ENCODE assay signal across 11 cellular contexts in the genomic region with DNA sequence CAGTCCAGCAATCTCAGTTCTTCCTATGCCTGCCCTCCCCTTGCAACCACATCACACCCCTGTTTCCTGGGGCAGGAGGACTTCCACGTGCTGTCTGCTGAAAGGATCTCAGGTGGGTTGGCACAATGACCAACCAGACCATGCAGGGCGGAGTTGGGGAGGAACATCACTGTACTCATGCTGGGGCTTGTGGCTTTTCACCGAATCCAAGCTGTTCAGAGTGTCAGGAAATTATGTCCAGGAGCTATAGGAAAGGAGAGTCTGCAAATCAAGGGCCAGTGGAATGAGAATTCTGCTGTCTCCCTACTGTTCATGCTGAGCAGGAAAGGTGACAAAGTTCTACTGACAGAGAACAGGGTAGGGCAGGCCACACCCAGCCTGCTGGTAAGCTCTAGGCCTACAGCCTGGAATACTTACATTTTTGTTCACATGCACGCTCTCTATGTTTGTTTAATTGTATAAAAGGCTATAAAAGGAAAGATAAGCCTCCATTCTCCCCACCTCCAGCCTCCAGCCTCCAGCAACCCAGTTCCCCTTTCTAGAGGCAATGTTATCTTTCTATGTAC. TPM values are rescaled to one million over a fixed set of nuclear protein-coding genes. Genes with fewer than 3 reads are reported as not detected.
DNase-seq lines count a peak whose midpoint lies in the region.
"Had no signal": no experiment of that assay in that cellular context is flagged by ENCODE, and none has a peak within 500 bp of the region (broad histone marks: within the 10 kb centered on the region; RNA-seq: fewer than 3 reads in every experiment).

No MANE protein-coding gene starts in this region.

- no peak overlapping the region for H2BK12ac ChIP-seq in neuronal stem cell (ENCODE audit: low read length)

- DNase-seq in DMS 273 (lab: John Stamatoyannopoulos, UW; ENCODE audit: unreplicated experiment) (peak; percentile 28), DMS 273 treated with DMSO at 0.1 percent for 48 hours (lab: John Stamatoyannopoulos, UW) (no peak), MV-4-11 (lab: John Stamatoyannopoulos, UW) (peak; percentile 6), neuronal stem cell (ENCODE audit: low spot score) (no peak), SKM-1 (lab: John Stamatoyannopoulos, UW; ENCODE audit: unreplicated experiment) (no peak), NCI-H510A (lab: John Stamatoyannopoulos, UW) (no peak), dedifferentiated amniotic fluid mesenchymal stem cell (ENCODE audit: extremely low spot score) (no peak)
- DNase-seq: NCI-H2029 had no signal

- H3K18ac ChIP-seq in neuronal stem cell (ENCODE audit: low read length), result peak overlapping the region; percentile 23

- no peak overlapping the region for H2BK5ac ChIP-seq in neuronal stem cell (ENCODE audit: low read length)

- H3K9ac ChIP-seq in duodenal mucosa (ENCODE audit: low read depth in 1 of 2, low read length in 2 of 2), result peak overlapping the region; percentile 52 to 57
- no peak overlapping the region for H3K9ac ChIP-seq in neuronal stem cell (ENCODE audit: low read depth, low read length, poor library complexity)

- no peaks in the 10 kb centered on the region for H3K9me3 ChIP-seq in duodenal mucosa (ENCODE audit: control insufficient read depth in 1 of 2, low read length in 2 of 2)
- no peaks in the 10 kb centered on the region for H3K9me3 ChIP-seq in neuronal stem cell (replicated peaks in 1 of 2; ENCODE audit: control insufficient read depth in 2 of 2, insufficient read depth in 1 of 2, low read depth in 1 of 2, low read length in 2 of 2)

- peak overlapping the region; percentile 13 for H4K91ac ChIP-seq in neuronal stem cell (ENCODE audit: low read depth, low read length, poor library complexity)

- peaks cover 29 to 51% of the 10 kb centered on the region in 2 donors for H3K4me1 ChIP-seq in duodenal mucosa (ENCODE audit: control insufficient read depth in 1 of 2, insufficient read depth in 2 of 2, low read length in 2 of 2)
- peaks cover 2 to 10% of the 10 kb centered on the region in 2 donors for H3K4me1 ChIP-seq in neuronal stem cell (ENCODE audit: control insufficient read depth in 2 of 2, insufficient read depth in 1 of 2, low read depth in 1 of 2, low read length in 2 of 2)

- no peak overlapping the region for H2BK15ac ChIP-seq in neuronal stem cell (ENCODE audit: low read length)

- H3K4me2 ChIP-seq in neuronal stem cell (ENCODE audit: insufficient read depth, low read length, poor library complexity, severe bottlenecking), result no peak overlapping the region

- no peak overlapping the region for H3K23ac ChIP-seq in neuronal stem cell (ENCODE audit: low read depth, low read length, poor library complexity)

- no CpG with 5 or more reads among the region's 4 CpGs for WGBS in neuronal stem cell (ENCODE audit: extremely low coverage in 2 of 2, insufficient read length in 2 of 2, insufficient replicate concordance in 1 of 2), 2 donors

- H3K27me3 ChIP-seq in duodenal mucosa (ENCODE audit: control insufficient read depth in 1 of 2, insufficient read depth in 2 of 2, low read length in 2 of 2) (no peaks in the 10 kb centered on the region), neuronal stem cell (ENCODE audit: control insufficient read depth in 3 of 3, insufficient read depth in 3 of 3, low read depth in 1 of 3, low read length in 3 of 3) (peaks cover 0 to 3% (median 0%) of the 10 kb centered on the region in 3 experiments)

- H3K27ac ChIP-seq in duodenal mucosa (ENCODE audit: low read depth, low read length) (peak overlapping the region; percentile 90), neuronal stem cell (replicated peaks; ENCODE audit: low read length) (no peak overlapping the region)
- H3K27ac ChIP-seq: 22Rv1 had no signal

- no peak overlapping the region for H2BK120ac ChIP-seq in neuronal stem cell (ENCODE audit: low read depth, low read length)

- peak overlapping the region; percentile 16 to 55 for H3K4me3 ChIP-seq in duodenal mucosa (ENCODE audit: low read depth in 1 of 2, low read length in 2 of 2)
- H3K4me3 ChIP-seq in neuronal stem cell (ENCODE audit: low read length in 2 of 2), result no peak overlapping the region

- H4K8ac ChIP-seq in neuronal stem cell (ENCODE audit: low read depth, low read length), result no peak overlapping the region

- no peaks in the 10 kb centered on the region for H3K36me3 ChIP-seq in duodenal mucosa (ENCODE audit: control insufficient read depth in 1 of 2, insufficient read depth in 2 of 2, low read length in 2 of 2)
- no peaks in the 10 kb centered on the region for H3K36me3 ChIP-seq in neuronal stem cell (replicated peaks in 1 of 2; ENCODE audit: control insufficient read depth in 2 of 2, insufficient read depth in 2 of 2, low read length in 2 of 2)

- H3K14ac ChIP-seq in neuronal stem cell (ENCODE audit: low read length), result peak overlapping the region; percentile 25

- no peak overlapping the region for H2AK5ac ChIP-seq in neuronal stem cell (ENCODE audit: low read depth, low read length)

- H2AFZ ChIP-seq in neuronal stem cell (ENCODE audit: low read length), result no peak overlapping the region

- H3K79me1 ChIP-seq in neuronal stem cell (ENCODE audit: low read depth, low read length), result no peaks in the 10 kb centered on the region

- H3K4ac ChIP-seq in neuronal stem cell (ENCODE audit: low read length), result no peak overlapping the region

RNA-seq across cellular contexts. Expression of a gene that starts 1.7 kb away (rescaled TPM):
- not detected for polyA plus RNA-seq in neuronal stem cell (2013, experiment 1 of 2)
- polyA plus RNA-seq in neuronal stem cell (2013, experiment 2 of 2), result not detected

RNA-seq across cellular contexts. Expression of a gene that starts 28.3 kb away (rescaled TPM):
- not detected for polyA plus RNA-seq in neuronal stem cell (2013, experiment 1 of 2)
- polyA plus RNA-seq in neuronal stem cell (2013, experiment 2 of 2), result not detected

RNA-seq across cellular contexts. Expression of a gene that starts 49.4 kb away (rescaled TPM):
- polyA plus RNA-seq in neuronal stem cell (2013, experiment 1 of 2), result 5.5 TPM
- 6.0 TPM for polyA plus RNA-seq in neuronal stem cell (2013, experiment 2 of 2)

RNA-seq across cellular contexts. Expression of a gene that starts 59.0 kb away (rescaled TPM):
- polyA plus RNA-seq in neuronal stem cell (2013, experiment 1 of 2), result not detected
- polyA plus RNA-seq in neuronal stem cell (2013, experiment 2 of 2), result not detected
- polyA plus RNA-seq: endothelial cell of umbilical vein had no signal

Comparison
In these comparisons a context has a peak if more than half of its experiments do, and no peak if none do; other contexts are left out.
1. DNase-seq: peak in DMS 273 (single experiment) and MV-4-11 (single experiment); none in DMS 273 treated with DMSO at 0.1 percent for 48 hours (single experiment), neuronal stem cell (single experiment), SKM-1 (single experiment), NCI-H510A (single experiment) and dedifferentiated amniotic fluid mesenchymal stem cell (single experiment).
2. H3K4me3 ChIP-seq: peak in duodenal mucosa (2 of 2); none in neuronal stem cell (0 of 2).